8 cellular contexts compared by ENCODE assay signal in genomic region chrX:3713937-3714434, GRCh38. TPM values are rescaled to one million over a fixed set of nuclear protein-coding genes. Genes with fewer than 3 reads are reported as not detected.
DNase-seq lines count a peak whose midpoint lies in the region; ATAC-seq and TF ChIP-seq lines count a peak whose summit lies in the region.

No MANE protein-coding gene starts in this region.

- TF ChIP-seq CTCF in brain microvascular endothelial cell (IDR thresholded peaks at IDR 0.05; ENCODE audit: low read depth, low read length, missing control alignments), result no peak

- intact Hi-C loops in sciatic nerve (cut with DNase I), result no loop called here

- no peaks in the 10 kb centered on the region for H3K9me3 ChIP-seq in mononuclear cell (ENCODE audit: low read depth, low read length)

- H3K36me3 ChIP-seq in brain microvascular endothelial cell (replicated peaks), result no peaks in the 10 kb centered on the region

- peak; percentile 24 for DNase-seq in AG08396 (ENCODE audit: low spot score)
- no peak for DNase-seq in brain microvascular endothelial cell
- DNase-seq in sciatic nerve (ENCODE audit: low spot score), result no peak
- DNase-seq in GF-D8 (lab: John Stamatoyannopoulos, UW), result no peak

- in situ Hi-C loops in brain microvascular endothelial cell (cut with HindIII; ENCODE audit: low pct_ligation_motif_present, low sequenced_read_pairs), result no loop called here

- peaks cover 20% of the 10 kb centered on the region for H3K4me1 ChIP-seq in mononuclear cell (ENCODE audit: insufficient read depth, low read length)

- H3K4me3 ChIP-seq in brain microvascular endothelial cell (ENCODE audit: low read depth, low read length) (peak overlapping the region; percentile 59), mononuclear cell (ENCODE audit: low read length) (peak overlapping the region; percentile 47)

- ATAC-seq in HG03045 (IDR thresholded peaks at IDR 0.05; ENCODE audit: unreplicated experiment) (peak; percentile 10), sciatic nerve (no peak), HG03135 (IDR thresholded peaks at IDR 0.05; ENCODE audit: unreplicated experiment) (no peak), GM19035 (IDR thresholded peaks at IDR 0.05; ENCODE audit: unreplicated experiment) (no peak)

- H3K27me3 ChIP-seq in brain microvascular endothelial cell (replicated peaks) (no peaks in the 10 kb centered on the region), mononuclear cell (ENCODE audit: insufficient read depth, low read length) (no peaks in the 10 kb centered on the region)

- no peak overlapping the region for H3K27ac ChIP-seq in brain microvascular endothelial cell

RNA-seq across cellular contexts. Expression of gene PRKX, which starts 0.5 kb away (rescaled TPM):
- total RNA-seq in mononuclear cell (72.7 TPM), sciatic nerve (28.9 TPM)
